8 cellular contexts compared by ENCODE assay signal in genomic region chr20:20466341-20466879, GRCh38.
DNase-seq lines count a peak whose midpoint lies in the region; ATAC-seq and TF ChIP-seq lines count a peak whose summit lies in the region.

No MANE protein-coding gene starts in this region.

- intact Hi-C loops in activated B cell treated with CpG ODN at 0.5 μM for 24 hours (cut with micrococcal nuclease) (loop anchor here (10.0 kb wide), 2 partner anchors 412 to 762 kb away; partner anchors contain the start of genes CFAP61 and CRNKL1), sciatic nerve (cut with DNase I) (no loop called here)

- H3K36me3 ChIP-seq in DOHH2 (ENCODE audit: control insufficient read depth, low read length): no peaks in the 10 kb centered on the region

- peak; percentile 20 for TF ChIP-seq POLR2A in GM19099 (IDR thresholded peaks at IDR 0.05; ENCODE audit: extremely low read depth, insufficient read length, low read depth)

- POLR2A ChIA-PET in activated B cell treated with CpG ODN at 0.5 μM for 24 hours (lab: Charles Lee): interaction anchor here (1.0 to 2.2 kb wide), 3 partner anchors 14 to 414 kb away, joined by 3 to 8 read pairs (median 5); partner anchors contain the start of genes CFAP61, CRNKL1 and RALGAPA2

- DNase-seq in activated B cell treated with CpG ODN at 0.5 μM for 24 hours (peak; percentile 30), sciatic nerve (ENCODE audit: low spot score) (no peak), mesothelial cell of epicardium (ENCODE audit: low spot score in 2 of 2, unreplicated experiment in 2 of 2) (no peak), GOT3 (lab: John Stamatoyannopoulos, UW) (no peak), NCI-H526 (lab: John Stamatoyannopoulos, UW) (no peak)

- no peaks in the 10 kb centered on the region for H3K79me2 ChIP-seq in DOHH2 (ENCODE audit: control insufficient read depth, low read length)

- CTCF ChIA-PET in activated B cell treated with CpG ODN at 0.5 μM for 24 hours (lab: Charles Lee): interaction anchor here (1.3 kb wide), 1 partner anchor 22 kb away, joined by 3 read pairs; no protein-coding TSS in a partner anchor

- H3K4me1 ChIP-seq in DOHH2 (ENCODE audit: control insufficient read depth, low read length): peaks cover 42% of the 10 kb centered on the region

- H3K27me3 ChIP-seq in DOHH2 (ENCODE audit: control insufficient read depth, low read length): no peaks in the 10 kb centered on the region

- ATAC-seq in HG03108 (IDR thresholded peaks at IDR 0.05; ENCODE audit: unreplicated experiment) (peak; percentile 78), activated B cell treated with CpG ODN at 0.5 μM for 24 hours (ENCODE audit: low read depth) (peak; percentile 76), sciatic nerve (peak; percentile 26)

- peak overlapping the region; percentile 27 for H3K4me3 ChIP-seq in DOHH2 (ENCODE audit: low read length)

- peaks cover 7% of the 10 kb centered on the region; the same call in 1 of the 2 replicates for H3F3A ChIP-seq in DOHH2 (ENCODE audit: control insufficient read depth, insufficient read depth)

- H3K27ac Mint-ChIP-seq in activated B cell treated with CpG ODN at 0.5 μM for 24 hours (peak overlapping the region; percentile 93), mesothelial cell of epicardium (no peak overlapping the region)

- H3K4me2 ChIP-seq in DOHH2 (ENCODE audit: low read length): peak overlapping the region; percentile 75

- peak overlapping the region; percentile 50 for H3K4me3 Mint-ChIP-seq in activated B cell treated with CpG ODN at 0.5 μM for 24 hours
- no peak overlapping the region for H3K4me3 Mint-ChIP-seq in mesothelial cell of epicardium

- H3K9me3 ChIP-seq in DOHH2 (ENCODE audit: control insufficient read depth, insufficient read depth, low read length): no peaks in the 10 kb centered on the region

- H3K36me3 Mint-ChIP-seq in activated B cell treated with CpG ODN at 0.5 μM for 24 hours (ENCODE audit: low read depth) (peaks cover 10% of the 10 kb centered on the region), mesothelial cell of epicardium (peaks cover 2% of the 10 kb centered on the region)

- TF ChIP-seq CTCF in DOHH2 (IDR thresholded peaks at IDR 0.05; ENCODE audit: low read depth, low read length, poor library complexity, severe bottlenecking) (no peak), activated B cell treated with CpG ODN at 0.5 μM for 24 hours (IDR thresholded peaks at IDR 0.05) (no peak), mesothelial cell of epicardium (IDR thresholded peaks at IDR 0.05; ENCODE audit: unreplicated experiment) (no peak)

- H3K9me3 Mint-ChIP-seq in activated B cell treated with CpG ODN at 0.5 μM for 24 hours (no peaks in the 10 kb centered on the region), mesothelial cell of epicardium (no peaks in the 10 kb centered on the region)

- H4K20me1 ChIP-seq in DOHH2 (ENCODE audit: control insufficient read depth, insufficient read depth, low read depth, low read length): no peaks in the 10 kb centered on the region

- H3K4me1 Mint-ChIP-seq in activated B cell treated with CpG ODN at 0.5 μM for 24 hours (peaks cover 57% of the 10 kb centered on the region), mesothelial cell of epicardium (peaks cover 4% of the 10 kb centered on the region)

- peak overlapping the region; percentile 71 for H3K27ac ChIP-seq in DOHH2 (ENCODE audit: low read depth, low read length)

- no peaks in the 10 kb centered on the region for H3K9me2 ChIP-seq in DOHH2 (replicated peaks; ENCODE audit: control insufficient read depth, low read length)

- H3K27me3 Mint-ChIP-seq in activated B cell treated with CpG ODN at 0.5 μM for 24 hours (no peaks in the 10 kb centered on the region), mesothelial cell of epicardium (ENCODE audit: low read depth) (no peaks in the 10 kb centered on the region)

Comparison
In these comparisons a context has a peak if more than half of its experiments do, and no peak if none do; other contexts are left out.
1. ATAC-seq: peak in every context shown above with its lines; median percentile 78 in HG03108; 76 in activated B cell treated with CpG ODN at 0.5 μM for 24 hours; 26 in sciatic nerve.